9 cellular contexts compared by ENCODE assay signal in genomic region chr17:51435641-51436091, GRCh38.
A peak's percentile ranks its signal among the peaks of the same experiment; 100 is the strongest.
DNase-seq lines count a peak whose midpoint lies in the region; ATAC-seq and TF ChIP-seq lines count a peak whose summit lies in the region.
"Had no signal": no experiment of that assay in that cellular context is flagged by ENCODE, and none has a peak within 500 bp of the region (broad histone marks: within the 10 kb centered on the region; RNA-seq: fewer than 3 reads in every experiment).

No MANE protein-coding gene starts in this region.

- H4K8ac ChIP-seq in IMR-90 (ENCODE audit: low read depth in 2 of 2, low read length in 2 of 2) = no peak overlapping the region

- no peak for TF ChIP-seq POLR2A in IMR-90 (IDR thresholded peaks at IDR 0.05; ENCODE audit: low read depth, low read length)

- TF ChIP-seq RAD21 in IMR-90 (IDR thresholded peaks at IDR 0.05; ENCODE audit: low read length) = no peak

- no peak overlapping the region for H2BK20ac ChIP-seq in IMR-90 (ENCODE audit: low read depth, low read length)

- BruUV-seq in IMR-90 (replicated peaks; lab: Mats Ljungman, UMichigan) = no TSS peak

- no peak overlapping the region for H3K18ac ChIP-seq in IMR-90 (ENCODE audit: low read depth, low read length)

- H4K5ac ChIP-seq in IMR-90 (ENCODE audit: low read depth, low read length) = no peak overlapping the region

- H4K91ac ChIP-seq in IMR-90 (ENCODE audit: insufficient read depth, low read depth, low read length) = no peak overlapping the region

- no peak overlapping the region for H3K4ac ChIP-seq in IMR-90 (ENCODE audit: low read depth, low read length)

- POLR2A ChIA-PET in IMR-90 (lab: Charles Lee; ENCODE audit: unreplicated experiment) = no interaction called here

- H2AK5ac ChIP-seq in IMR-90 (ENCODE audit: low read depth, low read length) = no peak overlapping the region

- ATAC-seq in IMR-90 (ENCODE audit: low read depth) (no peak), RWPE2 (ENCODE audit: low read depth) (peak; percentile 53; the same call in 2 of the 3 replicates), HG03469 (IDR thresholded peaks at IDR 0.05; ENCODE audit: unreplicated experiment) (no peak), aorta (ENCODE audit: low FRiP score) (no peak)

- H3K79me1 ChIP-seq in IMR-90 (ENCODE audit: low read depth in 1 of 2, low read length in 2 of 2) = no peaks in the 10 kb centered on the region

- no peaks in the 10 kb centered on the region for H4K20me1 ChIP-seq in IMR-90 (ENCODE audit: insufficient read depth, low read length)
- H4K20me1 ChIP-seq: BLaER1 had no signal

- H3K36me3 ChIP-seq in IMR-90 (ENCODE audit: control insufficient read depth, insufficient read depth, low read length) (no peaks in the 10 kb centered on the region), RWPE2 (ENCODE audit: low read depth) (no peaks in the 10 kb centered on the region), aorta (ENCODE audit: control insufficient read depth in 1 of 2, insufficient read depth in 2 of 2, low read length in 1 of 2) (no peaks in the 10 kb centered on the region)
- H3K36me3 ChIP-seq: BLaER1 had no signal

- WGBS in IMR-90 (ENCODE audit: extremely low coverage in 2 of 2, insufficient read length in 1 of 2), 2 experiments = no CpG with 5 or more reads among the region's 5 CpGs
- WGBS in aorta, 2 donors = 7% methylated on average over 5 of the region's 5 CpGs

- no peak overlapping the region for H2BK120ac ChIP-seq in IMR-90 (ENCODE audit: low read depth, low read length)

- H3K27me3 ChIP-seq in IMR-90 (ENCODE audit: control insufficient read depth, insufficient read depth, low read length) (no peaks in the 10 kb centered on the region), RWPE2 (ENCODE audit: insufficient read depth, poor library complexity, severe bottlenecking) (no peaks in the 10 kb centered on the region), aorta (ENCODE audit: control insufficient read depth in 1 of 2, insufficient read depth in 2 of 2, low read length in 1 of 2) (no peaks in the 10 kb centered on the region)
- H3K27me3 ChIP-seq: BLaER1 had no signal

- H3K27ac ChIP-seq in IMR-90 (ENCODE audit: insufficient read depth, low read length) (no peak overlapping the region), RWPE2 (ENCODE audit: poor library complexity, severe bottlenecking) (no peak overlapping the region), aorta (ENCODE audit: low read depth in 1 of 2, low read length in 2 of 2) (no peak overlapping the region)
- H3K27ac ChIP-seq: BLaER1 had no signal

- H3K4me2 ChIP-seq in IMR-90 (ENCODE audit: low read depth, low read length) = no peak overlapping the region
- H3K4me2 ChIP-seq: BLaER1 had no signal

- H2AK9ac ChIP-seq in IMR-90 (replicated peaks; ENCODE audit: low read depth, low read length, poor library complexity) = no peak overlapping the region

- intact Hi-C loops in IMR-90 (cut with micrococcal nuclease) = no loop called here
- intact Hi-C loops in aorta (cut with DNase I) = no loop called here

- DNase-seq in NCI-H187 (lab: John Stamatoyannopoulos, UW) (peak; percentile 8 to 26), NCI-H187 treated with DMSO at 0.1 percent for 48 hours (lab: John Stamatoyannopoulos, UW) (no peak), IMR-90 (peak; percentile 4), RWPE2 (ENCODE audit: low spot score) (no peak), cerebellar cortex (ENCODE audit: low spot score) (peak; percentile 83), mucosa of gallbladder (ENCODE audit: low spot score) (peak; percentile 86), aorta (no peak)

- H3K9me3 ChIP-seq in IMR-90 (ENCODE audit: control insufficient read depth, insufficient read depth, low read length) (no peaks in the 10 kb centered on the region), RWPE2 (ENCODE audit: severe bottlenecking) (no peaks in the 10 kb centered on the region), aorta (ENCODE audit: control insufficient read depth, low read length) (no peaks in the 10 kb centered on the region)

- H3K4me1 ChIP-seq in IMR-90 (ENCODE audit: control insufficient read depth, insufficient read depth, low read length) = no peaks in the 10 kb centered on the region
- H3K4me1 ChIP-seq in RWPE2 (ENCODE audit: insufficient read depth, poor library complexity, severe bottlenecking) = no peaks in the 10 kb centered on the region
- peaks cover 0 to 2% of the 10 kb centered on the region in 2 donors for H3K4me1 ChIP-seq in aorta (ENCODE audit: control insufficient read depth in 1 of 2, insufficient read depth in 2 of 2, low read length in 2 of 2)

- dilution Hi-C loops in IMR-90 (cut with HindIII; ENCODE audit: low sequenced_read_pairs, unreplicated experiment) = no loop called here

- H3K4me3 ChIP-seq in IMR-90 (ENCODE audit: insufficient read depth, low read depth, low read length) = no peak overlapping the region
- H3K4me3 ChIP-seq in RWPE2 (ENCODE audit: severe bottlenecking) = no peak overlapping the region
- H3K4me3 ChIP-seq in aorta (ENCODE audit: low read length in 2 of 2) = no peak overlapping the region
- H3K4me3 ChIP-seq: BLaER1 had no signal

- no peak overlapping the region for H3K23ac ChIP-seq in IMR-90 (ENCODE audit: low read depth, low read length)

- no peak overlapping the region for H3K14ac ChIP-seq in IMR-90 (replicated peaks; ENCODE audit: low read depth, low read length)

- H2BK15ac ChIP-seq in IMR-90 (ENCODE audit: low read depth, low read length) = no peak overlapping the region

- CTCF ChIA-PET in IMR-90 (lab: Yijun Ruan, JAX) = interaction anchor here (0.6 to 1.2 kb wide), 2 partner anchors 20 to 142 kb away, joined by 3 read pairs; no protein-coding TSS in a partner anchor

- TF ChIP-seq CTCF in IMR-90 (conservative IDR thresholded peaks at IDR 0.05; ENCODE audit: low read depth, low read length) (0 out of 2 replicates have a peak, but pooled peaks have one; percentile 14), RWPE2 (IDR thresholded peaks at IDR 0.05; ENCODE audit: poor library complexity, severe bottlenecking) (peak; percentile 39)

- in situ Hi-C loops in IMR-90 (cut with MboI; ENCODE audit: low sequenced_read_pairs) = no loop called here

- no peak overlapping the region for H3K9ac ChIP-seq in IMR-90 (ENCODE audit: low read depth, low read length)
- H3K9ac ChIP-seq: BLaER1 had no signal

- H2BK5ac ChIP-seq in IMR-90 (ENCODE audit: low read depth, low read length, poor library complexity, severe bottlenecking) = no peak overlapping the region

- no peak overlapping the region for H2AFZ ChIP-seq in IMR-90 (replicated peaks; ENCODE audit: low read length, poor library complexity)

- H3K56ac ChIP-seq in IMR-90 (ENCODE audit: extremely low read depth, insufficient read depth, low read length) = no peak overlapping the region

- no peaks in the 10 kb centered on the region for H3K9me1 ChIP-seq in IMR-90 (ENCODE audit: insufficient read depth, low read length)

TF ChIP-seq in IMR-90, 13 proteins besides CTCF, POLR2A, EP300 and RAD21:
- no peak for TF ChIP-seq NFE2L2 (IDR thresholded peaks at IDR 0.05; ENCODE audit: low read depth, low read length)

Comparison
In these comparisons a context has a peak if more than half of its experiments do, and no peak if none do; other contexts are left out.
1. DNase-seq: peak in NCI-H187 (2 of 2), IMR-90 (single experiment), cerebellar cortex (single experiment) and mucosa of gallbladder (single experiment); none in NCI-H187 treated with DMSO at 0.1 percent for 48 hours (single experiment), RWPE2 (single experiment) and aorta (0 of 2).